1 cellular context compared by ENCODE assay signal in genomic region chr20:54220722-54221121, GRCh38.
TF ChIP-seq lines count a peak whose summit lies in the region.

No MANE protein-coding gene starts in this region.

TF ChIP-seq in GM12891, 5 proteins besides CTCF, POLR2A, EP300 and RAD21:
- TF ChIP-seq POLR2AphosphoS5 (IDR thresholded peaks at IDR 0.05; ENCODE audit: low read depth, low read length): no peak
- no peak for TF ChIP-seq POU2F2 (IDR thresholded peaks at IDR 0.05; ENCODE audit: low read depth, low read length)
- no peak for TF ChIP-seq PAX5 (IDR thresholded peaks at IDR 0.05; ENCODE audit: insufficient read depth, low read length, severe bottlenecking)
- no peak for TF ChIP-seq TAF1 (IDR thresholded peaks at IDR 0.05; ENCODE audit: low read depth, low read length)
- no peak for TF ChIP-seq SPI1 (IDR thresholded peaks at IDR 0.05; ENCODE audit: low read depth, low read length)
TF ChIP-seq in GM12891: peak in this region for 0.
